In the genomic region with DNA sequence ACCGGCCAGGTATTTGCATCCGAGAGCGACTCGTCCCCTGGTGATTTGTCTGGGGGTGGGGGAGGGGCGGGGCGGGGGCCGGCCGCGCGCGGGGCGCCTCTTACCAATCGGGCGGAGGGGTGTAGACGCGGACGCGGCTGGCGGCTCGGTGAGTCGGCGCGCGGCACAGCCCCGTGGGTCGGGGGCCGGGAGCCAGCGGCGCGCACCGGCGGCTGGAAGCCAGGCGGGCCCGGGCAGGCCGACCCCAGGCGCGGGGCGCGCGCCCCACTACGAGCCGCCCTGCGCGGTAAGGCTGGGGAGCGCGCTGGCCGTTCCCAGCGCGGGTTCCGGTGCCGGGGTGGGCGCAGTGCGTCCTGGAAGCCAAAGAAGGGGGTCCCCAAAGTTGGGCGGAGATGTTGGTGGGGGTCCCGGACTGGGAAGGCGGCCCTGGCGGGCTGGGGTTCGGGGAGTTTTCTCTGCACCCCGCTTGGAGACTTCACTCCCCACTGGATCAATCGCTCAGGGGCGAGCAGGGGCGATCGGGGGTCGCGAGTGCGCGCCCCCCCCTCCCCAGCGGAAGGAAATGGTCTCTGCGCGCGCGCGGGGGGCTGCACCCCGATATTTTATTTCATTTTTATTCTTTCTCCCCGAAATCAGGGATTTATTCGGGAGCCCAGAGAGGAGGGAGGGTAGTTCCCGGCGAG, we compare ENCODE assay signal across 8 cellular contexts. TPM values are rescaled to one million over a fixed set of nuclear protein-coding genes. Genes with fewer than 3 reads are reported as not detected.
DNase-seq lines count a peak whose midpoint lies in the region; ATAC-seq and TF ChIP-seq lines count a peak whose summit lies in the region.

A gene with protein sequence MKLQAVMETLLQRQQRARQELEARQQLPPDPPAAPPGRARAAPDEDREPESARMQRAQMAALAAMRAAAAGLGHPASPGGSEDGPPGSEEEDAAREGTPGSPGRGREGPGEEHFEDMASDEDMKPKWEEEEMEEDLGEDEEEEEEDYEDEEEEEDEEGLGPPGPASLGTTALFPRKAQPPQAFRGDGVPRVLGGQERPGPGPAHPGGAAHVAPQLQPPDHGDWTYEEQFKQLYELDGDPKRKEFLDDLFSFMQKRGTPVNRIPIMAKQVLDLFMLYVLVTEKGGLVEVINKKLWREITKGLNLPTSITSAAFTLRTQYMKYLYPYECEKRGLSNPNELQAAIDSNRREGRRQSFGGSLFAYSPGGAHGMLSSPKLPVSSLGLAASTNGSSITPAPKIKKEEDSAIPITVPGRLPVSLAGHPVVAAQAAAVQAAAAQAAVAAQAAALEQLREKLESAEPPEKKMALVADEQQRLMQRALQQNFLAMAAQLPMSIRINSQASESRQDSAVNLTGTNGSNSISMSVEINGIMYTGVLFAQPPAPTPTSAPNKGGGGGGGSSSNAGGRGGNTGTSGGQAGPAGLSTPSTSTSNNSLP (plus strand): TSS at position 124 of the 683 bp plus-strand sequence. CDS start 3,494 bp downstream, outside the sequence.

- TF ChIP-seq CTCF in HFFc6 (IDR thresholded peaks at IDR 0.05), result no peak

- peaks cover 0 to 7% of the 10 kb centered on the region in 2 donors for H3K36me3 ChIP-seq in muscle layer of duodenum (ENCODE audit: control insufficient read depth in 1 of 2, insufficient read depth in 2 of 2, low read length in 2 of 2)

- peak within 1 kb of the TSS; percentile 37 for H3K27ac Mint-ChIP-seq in activated CD4-positive, alpha-beta T cell treated with anti-CD3 and anti-CD28 coated beads for 36 hours
- H3K27ac Mint-ChIP-seq in HFFc6, result peak within 1 kb of the TSS; percentile 68

- H3K4me3 ChIP-seq in muscle layer of duodenum (ENCODE audit: low read depth in 1 of 2, low read length in 2 of 2), result peak within 1 kb of the TSS; percentile 68 to 92

- peak within 1 kb of the TSS; percentile 56 for H3K27ac ChIP-seq in muscle layer of duodenum (ENCODE audit: low read length)

- POLR2A ChIA-PET in activated CD4-positive, alpha-beta T cell treated with anti-CD3 and anti-CD28 coated beads for 36 hours (lab: Charles Lee), result no interaction called here

- H3K27me3 Mint-ChIP-seq in activated CD4-positive, alpha-beta T cell treated with anti-CD3 and anti-CD28 coated beads for 36 hours, result no peaks in the 10 kb centered on the region
- peaks cover 8% of the 10 kb centered on the region for H3K27me3 Mint-ChIP-seq in HFFc6 (ENCODE audit: insufficient read depth)

- H3K36me3 Mint-ChIP-seq in activated CD4-positive, alpha-beta T cell treated with anti-CD3 and anti-CD28 coated beads for 36 hours (ENCODE audit: low read depth), result peaks cover 5% of the 10 kb centered on the region
- no peaks in the 10 kb centered on the region; the same call in 1 of the 2 replicates for H3K36me3 Mint-ChIP-seq in HFFc6 (ENCODE audit: low read depth)

- intact Hi-C loops in activated CD4-positive, alpha-beta T cell treated with anti-CD3 and anti-CD28 coated beads for 36 hours (cut with DNase I, micrococcal nuclease), result loop anchor here (1.0 to 10.0 kb wide), 6 partner anchors 58 to 319 kb away; partner anchors contain the start of genes WDR18 (in 2 of the 2), ATP5F1D (in 1 of the 2), MIDN (in 1 of the 2) and PTBP1 (in 1 of the 2)

- CTCF ChIA-PET in activated CD4-positive, alpha-beta T cell treated with anti-CD3 and anti-CD28 coated beads for 36 hours (lab: Charles Lee), result no interaction called here

- peaks cover 0 to 21% of the 10 kb centered on the region in 2 donors for H3K4me1 ChIP-seq in muscle layer of duodenum (ENCODE audit: control insufficient read depth in 1 of 2, insufficient read depth in 2 of 2, low read length in 2 of 2)

- H3K4me3 Mint-ChIP-seq in activated CD4-positive, alpha-beta T cell treated with anti-CD3 and anti-CD28 coated beads for 36 hours, result peak within 1 kb of the TSS; percentile 70
- peak within 1 kb of the TSS; percentile 87 for H3K4me3 Mint-ChIP-seq in HFFc6

- no peak for DNase-seq in activated CD4-positive, alpha-beta T cell treated with anti-CD3 and anti-CD28 coated beads for 36 hours
- no peak for DNase-seq in activated CD4-positive, alpha-beta T cell treated with anti-CD3 and anti-CD28 coated beads for 4 hours
- DNase-seq in HFFc6, result no peak
- DNase-seq in epidermal melanocyte (ENCODE audit: insufficient read length, low spot score), result peak; percentile 89
- DNase-seq in activated effector memory CD4-positive, alpha-beta T cell treated with anti-CD3 and anti-CD28 coated beads, Interleukin-2, amount 50 U/mL, for 16 hours, result no peak

- peak; percentile 19; the same call in 1 of the 2 replicates for TF ChIP-seq POLR2A in Raji (IDR thresholded peaks at IDR 0.05; ENCODE audit: insufficient read depth, low read depth, low read length)

- no peaks in the 10 kb centered on the region for H3K9me3 ChIP-seq in muscle layer of duodenum (ENCODE audit: control insufficient read depth in 1 of 2, low read length in 2 of 2)

- H3K27me3 ChIP-seq in muscle layer of duodenum (ENCODE audit: low read depth, low read length), result peaks cover 4% of the 10 kb centered on the region

- H3K9me3 Mint-ChIP-seq in activated CD4-positive, alpha-beta T cell treated with anti-CD3 and anti-CD28 coated beads for 36 hours (ENCODE audit: low read depth), result no peaks in the 10 kb centered on the region
- no peaks in the 10 kb centered on the region for H3K9me3 Mint-ChIP-seq in HFFc6

- ATAC-seq in activated CD4-positive, alpha-beta T cell treated with anti-CD3 and anti-CD28 coated beads for 36 hours, result peak; percentile 33
- no peak for ATAC-seq in GM19351 (IDR thresholded peaks at IDR 0.05; ENCODE audit: unreplicated experiment)

- peaks cover 14% of the 10 kb centered on the region for H3K4me1 Mint-ChIP-seq in activated CD4-positive, alpha-beta T cell treated with anti-CD3 and anti-CD28 coated beads for 36 hours
- peaks cover 10% of the 10 kb centered on the region; the same call in 1 of the 2 replicates for H3K4me1 Mint-ChIP-seq in HFFc6 (ENCODE audit: low read depth)

RNA-seq across cellular contexts. Expression of the gene that starts here (rescaled TPM):
- total RNA-seq in activated CD4-positive, alpha-beta T cell treated with anti-CD3 and anti-CD28 coated beads for 36 hours, result 10 to 100 TPM; 25.1 to 36.0 TPM
- 10 to 100 TPM; 35.1 to 44.2 (median 38.4) TPM for total RNA-seq in HFFc6 (2021; fragmentation: NEBNext Ultra II Directional; extraction: Animal tissue kit (Norgen Biotek cat#: 25700))
